15 cellular contexts compared by ENCODE assay signal in genomic region chr19:30202060-30202600, GRCh38.
DNase-seq lines count a peak whose midpoint lies in the region; TF ChIP-seq lines count a peak whose summit lies in the region.
"Had no signal": no experiment of that assay in that cellular context is flagged by ENCODE, and none has a peak within 500 bp of the region (broad histone marks: within the 10 kb centered on the region; RNA-seq: fewer than 3 reads in every experiment).

No MANE protein-coding gene starts in this region.

- no peaks in the 10 kb centered on the region for H3K36me3 ChIP-seq in right atrium auricular region
- H3K36me3 ChIP-seq: BE2C had no signal

- TF ChIP-seq CTCF in right atrium auricular region (IDR thresholded peaks at IDR 0.05) = no peak
- no peak for TF ChIP-seq CTCF in osteocyte (IDR thresholded peaks at IDR 0.05)
- no peak for TF ChIP-seq CTCF in Calu3 (IDR thresholded peaks at IDR 0.05; ENCODE audit: unreplicated experiment)

- H3K4me3 Mint-ChIP-seq in osteocyte (ENCODE audit: unreplicated experiment) (no peak overlapping the region), Calu3 (ENCODE audit: low read depth, unreplicated experiment) (no peak overlapping the region)
- H3K4me3 Mint-ChIP-seq: CD4-positive, alpha-beta memory T cell had no signal

- peaks cover 0 to 17% of the 10 kb centered on the region in 2 donors for H3K9me3 ChIP-seq in right atrium auricular region
- H3K9me3 ChIP-seq: BE2C had no signal

- H3K4me1 Mint-ChIP-seq in osteocyte (ENCODE audit: unreplicated experiment) (no peaks in the 10 kb centered on the region), Calu3 (ENCODE audit: low read depth, unreplicated experiment) (no peaks in the 10 kb centered on the region)
- H3K4me1 Mint-ChIP-seq: CD4-positive, alpha-beta memory T cell had no signal

- no peaks in the 10 kb centered on the region for H3K27me3 ChIP-seq in right atrium auricular region
- H3K27me3 ChIP-seq: BE2C had no signal

- DNase-seq in cardiac septum (ENCODE audit: low spot score) (peak; percentile 14), right atrium auricular region (ENCODE audit: low spot score) (no peak), ecto neural progenitor cell (ENCODE audit: low spot score) (peak; percentile 5), osteocyte (ENCODE audit: extremely low spot score, unreplicated experiment) (peak; percentile 65), NCI-H446 treated with DMSO at 0.1 percent for 48 hours (lab: John Stamatoyannopoulos, UW) (no peak), cerebellum (ENCODE audit: low spot score) (no peak), Calu3 (no peak)
- DNase-seq: ACHN; BE2C; CD4-positive, alpha-beta memory T cell; DMS153; DND-41; GDM1; KBM-7 had no signal

- no peaks in the 10 kb centered on the region for H3K4me1 ChIP-seq in right atrium auricular region
- H3K4me1 ChIP-seq: BE2C had no signal

- H3K27ac Mint-ChIP-seq in osteocyte (ENCODE audit: unreplicated experiment) (no peak overlapping the region), Calu3 (ENCODE audit: unreplicated experiment) (no peak overlapping the region)
- H3K27ac Mint-ChIP-seq: CD4-positive, alpha-beta memory T cell had no signal

- H3K27me3 Mint-ChIP-seq in osteocyte (ENCODE audit: unreplicated experiment) (no peaks in the 10 kb centered on the region), Calu3 (ENCODE audit: unreplicated experiment) (no peaks in the 10 kb centered on the region)

- no peaks in the 10 kb centered on the region for H3K36me3 Mint-ChIP-seq in osteocyte (ENCODE audit: unreplicated experiment)
- H3K36me3 Mint-ChIP-seq in Calu3 (ENCODE audit: insufficient read depth, unreplicated experiment) = no peaks in the 10 kb centered on the region
- H3K36me3 Mint-ChIP-seq: CD4-positive, alpha-beta memory T cell had no signal

- CTCF ChIA-PET in Calu3 (lab: Charles Lee) = no interaction called here

- H3K4me3 ChIP-seq in right atrium auricular region = no peak overlapping the region

- intact Hi-C loops in cardiac septum (cut with DNase I) = no loop called here
- intact Hi-C loops in Calu3 (cut with micrococcal nuclease; ENCODE audit: unreplicated experiment) = no loop called here

- H3K27ac ChIP-seq in right atrium auricular region = no peak overlapping the region
- H3K27ac ChIP-seq: C4-2B had no signal

- H3K9me3 Mint-ChIP-seq in osteocyte (ENCODE audit: unreplicated experiment) (peaks cover 40% of the 10 kb centered on the region), Calu3 (ENCODE audit: low read depth, unreplicated experiment) (peaks cover 4% of the 10 kb centered on the region)

- BruUV-seq in Calu3 (replicated peaks; lab: Mats Ljungman, UMichigan) = no TSS peak

Comparison
In these comparisons a context has a peak if more than half of its experiments do, and no peak if none do; other contexts are left out.
1. DNase-seq: peak in cardiac septum (single experiment), ecto neural progenitor cell (single experiment) and osteocyte (single experiment); none in right atrium auricular region (single experiment), NCI-H446 treated with DMSO at 0.1 percent for 48 hours (single experiment), cerebellum (single experiment) and Calu3 (single experiment).